Comparison of ENCODE assay signal across 8 cellular contexts in the genomic region with DNA sequence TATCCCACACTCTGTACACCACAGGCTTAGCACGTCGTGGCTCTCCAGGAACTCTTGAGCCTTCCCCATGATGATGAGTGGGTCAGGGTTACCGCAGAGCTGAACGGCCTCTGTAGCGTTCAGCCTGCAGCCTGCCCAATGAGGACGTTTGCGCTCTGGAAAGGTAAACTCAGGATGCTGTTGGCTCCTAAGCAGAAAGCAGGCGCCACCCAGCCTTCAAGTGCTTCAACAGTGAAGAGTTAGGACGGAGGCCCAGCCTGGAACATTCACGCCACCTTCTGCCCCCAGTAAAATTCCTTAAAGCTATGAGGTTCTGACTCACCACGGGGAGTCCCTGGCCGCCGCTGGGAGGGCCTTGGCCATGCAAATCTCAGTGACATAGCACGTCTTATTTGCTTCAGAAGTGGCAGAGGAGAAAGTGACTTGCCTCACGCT.
A peak's percentile ranks its signal among the peaks of the same experiment; 100 is the strongest.
DNase-seq lines count a peak whose midpoint lies in the region; ATAC-seq and TF ChIP-seq lines count a peak whose summit lies in the region.

No MANE protein-coding gene starts in this region.

- in situ Hi-C loops in ACHN (cut with HindIII; ENCODE audit: low pct_ligation_motif_present, low pct_unique_long_range_greater_than_20kb, low sequenced_read_pairs) = no loop called here

- no peak overlapping the region for H3K4me2 ChIP-seq in GM23338

- peaks cover 5% of the 10 kb centered on the region; the same call in 1 of the 2 replicates for H3K79me2 ChIP-seq in GM23338 (replicated peaks; ENCODE audit: insufficient read depth)

- H3K27me3 ChIP-seq in GM23338 (ENCODE audit: insufficient read depth) = no peaks in the 10 kb centered on the region
- no peaks in the 10 kb centered on the region for H3K27me3 ChIP-seq in adrenal gland

- H3K27ac ChIP-seq in GM23338 (ENCODE audit: low read depth) = peak overlapping the region; percentile 91
- peak overlapping the region in 4 of 5 donors; percentile 16 to 78 (median 46) for H3K27ac ChIP-seq in adrenal gland

- no peak overlapping the region for H2AFZ ChIP-seq in GM23338

- peaks cover 2% of the 10 kb centered on the region for H3K27me3 Mint-ChIP-seq in GM23338 (ENCODE audit: insufficient read depth, low read depth, poor library complexity)

- H3K9me3 Mint-ChIP-seq in GM23338 = peaks cover 16% of the 10 kb centered on the region; the same call in 2 of the 3 replicates

- no peaks in the 10 kb centered on the region for H3F3A ChIP-seq in GM23338 (replicated peaks; ENCODE audit: low read depth)

- H3K9me2 ChIP-seq in GM23338 (ENCODE audit: insufficient read depth) = no peaks in the 10 kb centered on the region

- DNase-seq in ACHN (peak; percentile 94), GM23338 (ENCODE audit: low spot score) (peak; percentile 76), adrenal gland (peak; percentile 78 to 92 (median 90)), islet precursor cell (peak; percentile 97), NCI-H2171 (lab: John Stamatoyannopoulos, UW) (no peak), NCI-H774 (lab: John Stamatoyannopoulos, UW) (no peak)
- no peak for DNase-seq in activated CD8-positive, alpha-beta memory T cell treated with anti-CD3 and anti-CD28 coated beads, Interleukin-2, amount 50 U/mL, for 4 hours

- peak in 1 of 2 donors; percentile 43 for TF ChIP-seq POLR2A in adrenal gland (IDR thresholded peaks at IDR 0.05)

- H4K20me1 ChIP-seq in GM23338 (replicated peaks; ENCODE audit: insufficient read depth) = no peaks in the 10 kb centered on the region

- no peaks in the 10 kb centered on the region for H3K36me3 ChIP-seq in GM23338 (ENCODE audit: insufficient read depth)
- H3K36me3 ChIP-seq in adrenal gland (replicated peaks in 1 of 2) = no peaks in the 10 kb centered on the region

- H3K4me1 ChIP-seq in GM23338 (ENCODE audit: insufficient read depth) (peaks cover 15% of the 10 kb centered on the region), adrenal gland (replicated peaks in 1 of 2) (peaks cover 0 to 20% of the 10 kb centered on the region in 2 donors)

- 49 to 61% (median 52%) methylated on average over 9 to 15 of the region's 15 CpGs for WGBS in adrenal gland, 4 donors

- ATAC-seq in GM23338 (peak; percentile 90), HG03095 (IDR thresholded peaks at IDR 0.05; ENCODE audit: unreplicated experiment) (no peak)

- H3K27ac Mint-ChIP-seq in GM23338 = peak overlapping the region; percentile 90

- TF ChIP-seq CTCF in GM23338 (conservative IDR thresholded peaks at IDR 0.05; ENCODE audit: low read depth in 2 of 2) (peak in 1 of 2 experiments; percentile 55; a peak in 2 of 4 replicates), adrenal gland (IDR thresholded peaks at IDR 0.05) (peak in 2 of 6 experiments; percentile 7 to 11)

- no peaks in the 10 kb centered on the region for H3K9me3 ChIP-seq in adrenal gland (replicated peaks in 1 of 3)

- intact Hi-C loops in adrenal gland (cut with DNase I) = no loop called here

- H3K4me1 Mint-ChIP-seq in GM23338 = peaks cover 30% of the 10 kb centered on the region

- H3K4me3 ChIP-seq in GM23338 (no peak overlapping the region), adrenal gland (no peak overlapping the region)

- peaks cover 33% of the 10 kb centered on the region for H3K36me3 Mint-ChIP-seq in GM23338 (ENCODE audit: low read depth)

- no peak overlapping the region for H3K4me3 Mint-ChIP-seq in GM23338

TF ChIP-seq in GM23338, 12 proteins besides CTCF, POLR2A, EP300 and RAD21 (continues in another document):
- TF ChIP-seq, protein P1, sequence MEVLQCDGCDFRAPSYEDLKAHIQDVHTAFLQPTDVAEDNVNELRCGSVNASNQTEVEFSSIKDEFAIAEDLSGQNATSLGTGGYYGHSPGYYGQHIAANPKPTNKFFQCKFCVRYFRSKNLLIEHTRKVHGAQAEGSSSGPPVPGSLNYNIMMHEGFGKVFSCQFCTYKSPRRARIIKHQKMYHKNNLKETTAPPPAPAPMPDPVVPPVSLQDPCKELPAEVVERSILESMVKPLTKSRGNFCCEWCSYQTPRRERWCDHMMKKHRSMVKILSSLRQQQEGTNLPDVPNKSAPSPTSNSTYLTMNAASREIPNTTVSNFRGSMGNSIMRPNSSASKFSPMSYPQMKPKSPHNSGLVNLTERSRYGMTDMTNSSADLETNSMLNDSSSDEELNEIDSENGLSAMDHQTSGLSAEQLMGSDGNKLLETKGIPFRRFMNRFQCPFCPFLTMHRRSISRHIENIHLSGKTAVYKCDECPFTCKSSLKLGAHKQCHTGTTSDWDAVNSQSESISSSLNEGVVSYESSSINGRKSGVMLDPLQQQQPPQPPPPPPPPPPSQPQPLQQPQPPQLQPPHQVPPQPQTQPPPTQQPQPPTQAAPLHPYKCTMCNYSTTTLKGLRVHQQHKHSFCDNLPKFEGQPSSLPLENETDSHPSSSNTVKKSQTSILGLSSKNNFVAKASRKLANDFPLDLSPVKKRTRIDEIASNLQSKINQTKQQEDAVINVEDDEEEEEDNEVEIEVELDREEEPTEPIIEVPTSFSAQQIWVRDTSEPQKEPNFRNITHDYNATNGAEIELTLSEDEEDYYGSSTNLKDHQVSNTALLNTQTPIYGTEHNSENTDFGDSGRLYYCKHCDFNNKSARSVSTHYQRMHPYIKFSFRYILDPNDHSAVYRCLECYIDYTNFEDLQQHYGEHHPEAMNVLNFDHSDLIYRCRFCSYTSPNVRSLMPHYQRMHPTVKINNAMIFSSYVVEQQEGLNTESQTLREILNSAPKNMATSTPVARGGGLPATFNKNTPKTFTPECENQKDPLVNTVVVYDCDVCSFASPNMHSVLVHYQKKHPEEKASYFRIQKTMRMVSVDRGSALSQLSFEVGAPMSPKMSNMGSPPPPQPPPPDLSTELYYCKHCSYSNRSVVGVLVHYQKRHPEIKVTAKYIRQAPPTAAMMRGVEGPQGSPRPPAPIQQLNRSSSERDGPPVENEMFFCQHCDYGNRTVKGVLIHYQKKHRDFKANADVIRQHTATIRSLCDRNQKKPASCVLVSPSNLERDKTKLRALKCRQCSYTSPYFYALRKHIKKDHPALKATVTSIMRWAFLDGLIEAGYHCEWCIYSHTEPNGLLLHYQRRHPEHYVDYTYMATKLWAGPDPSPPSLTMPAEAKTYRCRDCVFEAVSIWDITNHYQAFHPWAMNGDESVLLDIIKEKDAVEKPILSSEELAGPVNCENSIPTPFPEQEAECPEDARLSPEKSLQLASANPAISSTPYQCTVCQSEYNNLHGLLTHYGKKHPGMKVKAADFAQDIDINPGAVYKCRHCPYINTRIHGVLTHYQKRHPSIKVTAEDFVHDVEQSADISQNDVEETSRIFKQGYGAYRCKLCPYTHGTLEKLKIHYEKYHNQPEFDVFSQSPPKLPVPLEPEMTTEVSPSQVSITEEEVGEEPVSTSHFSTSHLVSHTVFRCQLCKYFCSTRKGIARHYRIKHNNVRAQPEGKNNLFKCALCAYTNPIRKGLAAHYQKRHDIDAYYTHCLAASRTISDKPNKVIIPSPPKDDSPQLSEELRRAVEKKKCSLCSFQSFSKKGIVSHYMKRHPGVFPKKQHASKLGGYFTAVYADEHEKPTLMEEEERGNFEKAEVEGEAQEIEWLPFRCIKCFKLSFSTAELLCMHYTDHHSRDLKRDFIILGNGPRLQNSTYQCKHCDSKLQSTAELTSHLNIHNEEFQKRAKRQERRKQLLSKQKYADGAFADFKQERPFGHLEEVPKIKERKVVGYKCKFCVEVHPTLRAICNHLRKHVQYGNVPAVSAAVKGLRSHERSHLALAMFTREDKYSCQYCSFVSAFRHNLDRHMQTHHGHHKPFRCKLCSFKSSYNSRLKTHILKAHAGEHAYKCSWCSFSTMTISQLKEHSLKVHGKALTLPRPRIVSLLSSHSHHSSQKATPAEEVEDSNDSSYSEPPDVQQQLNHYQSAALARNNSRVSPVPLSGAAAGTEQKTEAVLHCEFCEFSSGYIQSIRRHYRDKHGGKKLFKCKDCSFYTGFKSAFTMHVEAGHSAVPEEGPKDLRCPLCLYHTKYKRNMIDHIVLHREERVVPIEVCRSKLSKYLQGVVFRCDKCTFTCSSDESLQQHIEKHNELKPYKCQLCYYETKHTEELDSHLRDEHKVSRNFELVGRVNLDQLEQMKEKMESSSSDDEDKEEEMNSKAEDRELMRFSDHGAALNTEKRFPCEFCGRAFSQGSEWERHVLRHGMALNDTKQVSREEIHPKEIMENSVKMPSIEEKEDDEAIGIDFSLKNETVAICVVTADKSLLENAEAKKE (CRISPR knock-in tag; IDR thresholded peaks at IDR 0.05) = no peak
- TF ChIP-seq STAT1 (IDR thresholded peaks at IDR 0.05; ENCODE audit: unreplicated experiment) = no peak
- no peak for TF ChIP-seq CREB1 (CRISPR knock-in tag; IDR thresholded peaks at IDR 0.05; ENCODE audit: low read depth)
- TF ChIP-seq EZH2phosphoT487 (IDR thresholded peaks at IDR 0.05; ENCODE audit: unreplicated experiment) = no peak
- TF ChIP-seq EZH2 (IDR thresholded peaks at IDR 0.05; ENCODE audit: low read depth, unreplicated experiment) = no peak
- TF ChIP-seq, protein P2, sequence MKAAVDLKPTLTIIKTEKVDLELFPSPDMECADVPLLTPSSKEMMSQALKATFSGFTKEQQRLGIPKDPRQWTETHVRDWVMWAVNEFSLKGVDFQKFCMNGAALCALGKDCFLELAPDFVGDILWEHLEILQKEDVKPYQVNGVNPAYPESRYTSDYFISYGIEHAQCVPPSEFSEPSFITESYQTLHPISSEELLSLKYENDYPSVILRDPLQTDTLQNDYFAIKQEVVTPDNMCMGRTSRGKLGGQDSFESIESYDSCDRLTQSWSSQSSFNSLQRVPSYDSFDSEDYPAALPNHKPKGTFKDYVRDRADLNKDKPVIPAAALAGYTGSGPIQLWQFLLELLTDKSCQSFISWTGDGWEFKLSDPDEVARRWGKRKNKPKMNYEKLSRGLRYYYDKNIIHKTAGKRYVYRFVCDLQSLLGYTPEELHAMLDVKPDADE (IDR thresholded peaks at IDR 0.05) = no peak
- no peak for TF ChIP-seq POLR2AphosphoS5 (IDR thresholded peaks at IDR 0.05; ENCODE audit: low read depth)
- no peak for TF ChIP-seq NANOG (IDR thresholded peaks at IDR 0.05; ENCODE audit: borderline replicate concordance)
- no peak for TF ChIP-seq ZNF114 (CRISPR knock-in tag; IDR thresholded peaks at IDR 0.05)

Comparison
In these comparisons a context has a peak if more than half of its experiments do, and no peak if none do; other contexts are left out.
1. DNase-seq: peak in ACHN (single experiment), GM23338 (single experiment), adrenal gland (7 of 7) and islet precursor cell (single experiment); none in activated CD8-positive, alpha-beta memory T cell treated with anti-CD3 and anti-CD28 coated beads, Interleukin-2, amount 50 U/mL, for 4 hours (single experiment), NCI-H2171 (single experiment) and NCI-H774 (single experiment).